21 cellular contexts compared by ENCODE assay signal in the genomic region with DNA sequence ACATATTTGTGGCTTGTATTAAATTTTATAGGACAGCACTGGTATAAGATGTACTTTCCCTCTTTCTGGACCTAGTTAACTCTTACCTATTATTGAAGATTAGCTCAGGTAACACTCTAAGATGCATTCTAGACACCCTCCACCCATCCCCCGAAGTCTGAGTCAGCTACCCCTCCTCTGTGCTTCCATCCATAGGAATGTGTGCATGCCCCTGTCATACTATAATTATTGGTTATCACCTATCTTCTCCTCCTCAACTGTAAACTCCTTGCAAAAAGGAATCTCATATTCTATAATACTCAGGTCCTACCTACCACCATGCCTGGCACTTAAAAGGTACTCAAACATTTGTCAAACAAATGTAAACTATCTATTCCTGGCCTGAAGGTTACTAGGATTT. TPM values are rescaled to one million over a fixed set of nuclear protein-coding genes. Genes with fewer than 3 reads are reported as not detected.
A peak's percentile ranks its signal among the peaks of the same experiment; 100 is the strongest.
DNase-seq lines count a peak whose midpoint lies in the region; ATAC-seq and TF ChIP-seq lines count a peak whose summit lies in the region.
"Had no signal": no experiment of that assay in that cellular context is flagged by ENCODE, and none has a peak within 500 bp of the region (broad histone marks: within the 10 kb centered on the region; RNA-seq: fewer than 3 reads in every experiment).

No MANE protein-coding gene starts in this region.

- peaks cover 10% of the 10 kb centered on the region for H3K9me3 Mint-ChIP-seq in glutamatergic neuron (ENCODE audit: unreplicated experiment)
- H3K9me3 Mint-ChIP-seq in naive thymus-derived CD4-positive, alpha-beta T cell = no peaks in the 10 kb centered on the region
- H3K9me3 Mint-ChIP-seq: activated naive CD8-positive, alpha-beta T cell treated with anti-CD3 and anti-CD28 coated beads, Interleukin-2, amount 50 U/mL, for 24 hours; CD8-positive, alpha-beta T cell; nephron; stimulated activated memory B cell treated with anti-CD40 and anti-IgM and Interleukin-4, amounts not matched to agents 10 μg/mL and 1 μg/mL and 100 μg/mL, for 72 hours had no signal

- POLR2A ChIA-PET in RWPE1 (lab: Yijun Ruan, JAX; ENCODE audit: low non-redundant PET) = no interaction called here
- POLR2A ChIA-PET in naive thymus-derived CD4-positive, alpha-beta T cell (lab: Charles Lee) = no interaction called here

- DNase-seq in left ventricle myocardium inferior (no peak), right cardiac atrium (no peak), RWPE1 (ENCODE audit: low spot score) (peak; percentile 46), glutamatergic neuron (no peak), GOT3 (lab: John Stamatoyannopoulos, UW) (no peak)
- no peak for DNase-seq in naive thymus-derived CD4-positive, alpha-beta T cell
- DNase-seq: activated naive CD8-positive, alpha-beta T cell treated with anti-CD3 and anti-CD28 coated beads, Interleukin-2, amount 50 U/mL, for 24 hours; CD8-positive, alpha-beta T cell; DND-41; KG1; NCI-H1105; NCI-H2107; stimulated activated CD4-positive, alpha-beta T cell treated with anti-CD3 and anti-CD28 coated beads, Interleukin-15, amount 100 ng/mL, for 24 hours; T-helper 9 cell; tibial artery had no signal

- TF ChIP-seq CTCF in left ventricle myocardium inferior (IDR thresholded peaks at IDR 0.05; ENCODE audit: borderline replicate concordance) = no peak
- no peak for TF ChIP-seq CTCF in RWPE1 (conservative IDR thresholded peaks at IDR 0.05; ENCODE audit: low read depth)
- TF ChIP-seq CTCF in glutamatergic neuron (IDR thresholded peaks at IDR 0.05; ENCODE audit: partially characterized antibody, unreplicated experiment) = no peak

- no peaks in the 10 kb centered on the region for H3K36me3 ChIP-seq in left ventricle myocardium inferior
- peaks cover 0 to 3% (median 0%) of the 10 kb centered on the region in 3 experiments for H3K36me3 ChIP-seq in naive thymus-derived CD4-positive, alpha-beta T cell (ENCODE audit: control insufficient read depth in 2 of 3, insufficient read depth in 3 of 3, low read length in 3 of 3)
- H3K36me3 ChIP-seq: tibial artery had no signal

- peak overlapping the region; percentile 3 for H3K27ac ChIP-seq in left ventricle myocardium inferior (replicated peaks)
- no peak overlapping the region for H3K27ac ChIP-seq in right cardiac atrium (ENCODE audit: low read length)
- H3K27ac ChIP-seq in RWPE1 = no peak overlapping the region
- H3K27ac ChIP-seq in naive thymus-derived CD4-positive, alpha-beta T cell (ENCODE audit: low read depth, low read length) = no peak overlapping the region
- H3K27ac ChIP-seq: A549 had no signal

- H3K27me3 Mint-ChIP-seq in glutamatergic neuron (ENCODE audit: unreplicated experiment) = peaks cover 5% of the 10 kb centered on the region
- H3K27me3 Mint-ChIP-seq in naive thymus-derived CD4-positive, alpha-beta T cell = peaks cover 0 to 4% (median 0%) of the 10 kb centered on the region in 5 donors
- H3K27me3 Mint-ChIP-seq: activated naive CD8-positive, alpha-beta T cell treated with anti-CD3 and anti-CD28 coated beads, Interleukin-2, amount 50 U/mL, for 24 hours; stimulated activated memory B cell treated with anti-CD40 and anti-IgM and Interleukin-4, amounts not matched to agents 10 μg/mL and 1 μg/mL and 100 μg/mL, for 72 hours had no signal

- CTCF ChIA-PET in RWPE1 (lab: Yijun Ruan, JAX) = no interaction called here
- CTCF ChIA-PET in naive thymus-derived CD4-positive, alpha-beta T cell (lab: Charles Lee) = no interaction called here

- H3K36me3 Mint-ChIP-seq in glutamatergic neuron (ENCODE audit: unreplicated experiment) = peaks cover 5% of the 10 kb centered on the region
- peaks cover 0 to 5% (median 0%) of the 10 kb centered on the region in 5 donors for H3K36me3 Mint-ChIP-seq in naive thymus-derived CD4-positive, alpha-beta T cell
- H3K36me3 Mint-ChIP-seq: stimulated activated memory B cell treated with anti-CD40 and anti-IgM and Interleukin-4, amounts not matched to agents 10 μg/mL and 1 μg/mL and 100 μg/mL, for 72 hours had no signal

- intact Hi-C loops in left ventricle myocardium inferior (cut with micrococcal nuclease) (no loop called here), right cardiac atrium (cut with DNase I) (loop anchor here in 1 of 4 donors (10.0 kb wide), 1 partner anchor 232 kb away; no protein-coding TSS in a partner anchor)
- intact Hi-C loops in naive thymus-derived CD4-positive, alpha-beta T cell (cut with micrococcal nuclease) = loop anchor here (5.0 kb wide), 2 partner anchors 1020 to 1575 kb away; a partner anchor contains a TSS

- H3K4me1 Mint-ChIP-seq in glutamatergic neuron (ENCODE audit: low read depth, unreplicated experiment) = peaks cover 16% of the 10 kb centered on the region
- peaks cover 10 to 38% (median 23%) of the 10 kb centered on the region in 7 donors for H3K4me1 Mint-ChIP-seq in naive thymus-derived CD4-positive, alpha-beta T cell

- ATAC-seq in right cardiac atrium (no peak), HG03571 (IDR thresholded peaks at IDR 0.05; ENCODE audit: unreplicated experiment) (no peak), GM21723 (IDR thresholded peaks at IDR 0.05; ENCODE audit: unreplicated experiment) (no peak)
- ATAC-seq in naive thymus-derived CD4-positive, alpha-beta T cell = no peak
- ATAC-seq: A549; activated CD4-positive, CD25-positive, alpha-beta regulatory T cell treated with anti-CD3 and anti-CD28 coated beads, Interleukin-2, amount 50 U/mL, for 24 hours; activated naive CD8-positive, alpha-beta T cell treated with anti-CD3 and anti-CD28 coated beads, Interleukin-2, amount 50 U/mL, for 24 hours; CD8-positive, alpha-beta T cell; stimulated activated memory B cell treated with anti-CD40 and anti-IgM and Interleukin-4, amounts not matched to agents 10 μg/mL and 1 μg/mL and 100 μg/mL, for 72 hours had no signal

- H3K27me3 ChIP-seq in left ventricle myocardium inferior (ENCODE audit: low read depth) (no peaks in the 10 kb centered on the region), right cardiac atrium (ENCODE audit: control insufficient read depth, insufficient read depth) (no peaks in the 10 kb centered on the region)
- no peaks in the 10 kb centered on the region for H3K27me3 ChIP-seq in naive thymus-derived CD4-positive, alpha-beta T cell (ENCODE audit: control insufficient read depth in 2 of 2, insufficient read depth in 2 of 2, low read length in 2 of 2)
- H3K27me3 ChIP-seq: tibial artery had no signal

- H3K4me1 ChIP-seq in left ventricle myocardium inferior (peaks cover 85% of the 10 kb centered on the region), right cardiac atrium (ENCODE audit: control insufficient read depth, insufficient read depth, low read length) (peaks cover 4% of the 10 kb centered on the region)
- H3K4me1 ChIP-seq in naive thymus-derived CD4-positive, alpha-beta T cell (ENCODE audit: control insufficient read depth in 2 of 2, insufficient read depth in 2 of 2, low read length in 2 of 2) = peaks cover 0 to 8% of the 10 kb centered on the region in 2 donors

- H3K27ac Mint-ChIP-seq in glutamatergic neuron (ENCODE audit: unreplicated experiment) = no peak overlapping the region
- H3K27ac Mint-ChIP-seq in naive thymus-derived CD4-positive, alpha-beta T cell = no peak overlapping the region
- H3K27ac Mint-ChIP-seq: activated naive CD8-positive, alpha-beta T cell treated with anti-CD3 and anti-CD28 coated beads, Interleukin-2, amount 50 U/mL, for 24 hours; CD8-positive, alpha-beta T cell; stimulated activated memory B cell treated with anti-CD40 and anti-IgM and Interleukin-4, amounts not matched to agents 10 μg/mL and 1 μg/mL and 100 μg/mL, for 72 hours had no signal

- H3K4me3 Mint-ChIP-seq in glutamatergic neuron (ENCODE audit: unreplicated experiment) = peak overlapping the region; percentile 67
- H3K4me3 Mint-ChIP-seq in naive thymus-derived CD4-positive, alpha-beta T cell = no peak overlapping the region
- H3K4me3 Mint-ChIP-seq: CD8-positive, alpha-beta T cell; stimulated activated memory B cell treated with anti-CD40 and anti-IgM and Interleukin-4, amounts not matched to agents 10 μg/mL and 1 μg/mL and 100 μg/mL, for 72 hours had no signal

- H3K9me3 ChIP-seq in left ventricle myocardium inferior (replicated peaks) = no peaks in the 10 kb centered on the region
- H3K9me3 ChIP-seq in right cardiac atrium (ENCODE audit: control insufficient read depth, low read length) = no peaks in the 10 kb centered on the region
- H3K9me3 ChIP-seq in naive thymus-derived CD4-positive, alpha-beta T cell (ENCODE audit: control insufficient read depth in 2 of 3, low read length in 3 of 3) = no peaks in the 10 kb centered on the region
- H3K9me3 ChIP-seq: A549, tibial artery had no signal

- H3K4me3 ChIP-seq in left ventricle myocardium inferior = no peak overlapping the region
- H3K4me3 ChIP-seq in right cardiac atrium (ENCODE audit: low read length) = no peak overlapping the region
- no peak overlapping the region for H3K4me3 ChIP-seq in naive thymus-derived CD4-positive, alpha-beta T cell (ENCODE audit: low read length)
- H3K4me3 ChIP-seq: A549, tibial artery had no signal

- WGBS in right cardiac atrium = 85% methylated on average over 1 of the region's 1 CpG

RNA-seq across cellular contexts. Expression of a gene that starts 3.0 kb away (rescaled TPM):
- total RNA-seq in left ventricle myocardium inferior (75.2 TPM), right cardiac atrium (10 to 100 TPM; 71.7 to 97.3 (median 91.3) TPM), glutamatergic neuron (ENCODE audit: unreplicated experiment) (110 TPM)
- polyA plus RNA-seq in right cardiac atrium = 13.8 TPM
- 10 to 100 TPM; 11.1 to 31.0 (median 15.0) TPM for total RNA-seq in naive thymus-derived CD4-positive, alpha-beta T cell
- 1 to 10 TPM; 1.2 to 1.8 TPM for polyA plus RNA-seq in naive thymus-derived CD4-positive, alpha-beta T cell

RNA-seq across cellular contexts. Expression of a gene that starts 3.7 kb away (rescaled TPM):
- total RNA-seq in left ventricle myocardium inferior (30.5 TPM), right cardiac atrium (10 to 100 TPM; 39.3 to 51.9 (median 43.8) TPM), glutamatergic neuron (ENCODE audit: unreplicated experiment) (62.1 TPM)
- polyA plus RNA-seq in right cardiac atrium = 20.4 TPM
- total RNA-seq in naive thymus-derived CD4-positive, alpha-beta T cell = 10 to 100 TPM; 35.7 to 61.1 (median 52.1) TPM
- polyA plus RNA-seq in naive thymus-derived CD4-positive, alpha-beta T cell = 10 to 100 TPM; 26.9 to 35.2 TPM
